Comparison of ENCODE assay signal across 28 cellular contexts in genomic region chr4:20462426-20463175, GRCh38.
DNase-seq lines count a peak whose midpoint lies in the region; ATAC-seq, FAIRE-seq and TF ChIP-seq lines count a peak whose summit lies in the region.
"Had no signal": no experiment of that assay in that cellular context is flagged by ENCODE, and none has a peak within 500 bp of the region (broad histone marks: within the 10 kb centered on the region; RNA-seq: fewer than 3 reads in every experiment).

No MANE protein-coding gene starts in this region.

- no peak for TF ChIP-seq CTCF in astrocyte (IDR thresholded peaks at IDR 0.05; ENCODE audit: insufficient read depth, low read depth, low read length)
- no peak for TF ChIP-seq CTCF in fibroblast of mammary gland (conservative IDR thresholded peaks at IDR 0.05; ENCODE audit: control insufficient read depth, insufficient read depth, low read depth, low read length)
- TF ChIP-seq CTCF in chondrocyte (IDR thresholded peaks at IDR 0.05): no peak

- H3K9me3 Mint-ChIP-seq in astrocyte (ENCODE audit: unreplicated experiment): no peaks in the 10 kb centered on the region
- no peaks in the 10 kb centered on the region for H3K9me3 Mint-ChIP-seq in chondrocyte (ENCODE audit: low read depth)
- H3K9me3 Mint-ChIP-seq: activated naive CD4-positive, alpha-beta T cell treated with anti-CD3 and anti-CD28 coated beads, Interleukin-2, amount 10 ng/mL, durations not matched to agents 7 days and 5 days; CD8-positive, alpha-beta memory T cell; nephron progenitor cell had no signal

- H3K36me3 Mint-ChIP-seq in astrocyte (ENCODE audit: low read depth, unreplicated experiment) (no peaks in the 10 kb centered on the region), chondrocyte (ENCODE audit: low read depth) (no peaks in the 10 kb centered on the region)
- H3K36me3 Mint-ChIP-seq: activated naive CD4-positive, alpha-beta T cell treated with anti-CD3 and anti-CD28 coated beads, Interleukin-2, amount 10 ng/mL, durations not matched to agents 7 days and 5 days; CD8-positive, alpha-beta memory T cell; T-cell had no signal

- no peak overlapping the region for H2AFZ ChIP-seq in astrocyte (ENCODE audit: low read depth, low read length)

- H3K27ac Mint-ChIP-seq in astrocyte (ENCODE audit: unreplicated experiment) (no peak overlapping the region), chondrocyte (ENCODE audit: unreplicated experiment) (no peak overlapping the region)
- H3K27ac Mint-ChIP-seq: activated naive CD4-positive, alpha-beta T cell treated with anti-CD3 and anti-CD28 coated beads, Interleukin-2, amount 10 ng/mL, durations not matched to agents 7 days and 5 days; CD8-positive, alpha-beta memory T cell; effector memory CD8-positive, alpha-beta T cell; nephron progenitor cell; T-cell had no signal

- H3K9me3 ChIP-seq in astrocyte (ENCODE audit: insufficient read depth, low read depth, low read length): no peaks in the 10 kb centered on the region
- H3K9me3 ChIP-seq: mucosa of descending colon had no signal

- no peaks in the 10 kb centered on the region for H3K4me1 ChIP-seq in astrocyte (ENCODE audit: insufficient read depth, low read length)

- no peak overlapping the region for H3K4me2 ChIP-seq in astrocyte (ENCODE audit: low read length)

- no peak for ATAC-seq in GM19397 (IDR thresholded peaks at IDR 0.05; ENCODE audit: unreplicated experiment)
- ATAC-seq: effector memory CD8-positive, alpha-beta T cell; GM12878; mucosa of descending colon; T-cell had no signal

- H3K27me3 Mint-ChIP-seq in astrocyte (ENCODE audit: low read depth, unreplicated experiment) (no peaks in the 10 kb centered on the region), chondrocyte (ENCODE audit: low read depth) (no peaks in the 10 kb centered on the region)
- H3K27me3 Mint-ChIP-seq: activated naive CD4-positive, alpha-beta T cell treated with anti-CD3 and anti-CD28 coated beads, Interleukin-2, amount 10 ng/mL, durations not matched to agents 7 days and 5 days; CD8-positive, alpha-beta memory T cell; effector memory CD8-positive, alpha-beta T cell had no signal

- no peak for FAIRE-seq in astrocyte (lab: Jason Lieb, UNC)
- FAIRE-seq: colon, GM12878, TTC549, urothelium cell line had no signal

- H4K20me1 ChIP-seq in astrocyte (ENCODE audit: insufficient read depth, low read length): no peaks in the 10 kb centered on the region

- H3K27ac ChIP-seq in astrocyte (ENCODE audit: low read depth, low read length): no peak overlapping the region

- H3K36me3 ChIP-seq in astrocyte (ENCODE audit: insufficient read depth, low read length): no peaks in the 10 kb centered on the region

- H3K4me3 ChIP-seq in astrocyte (ENCODE audit: insufficient read depth, low read depth, low read length) (no peak overlapping the region), fibroblast of mammary gland (ENCODE audit: control insufficient read depth, low read depth, low read length) (no peak overlapping the region), skeletal muscle cell (ENCODE audit: low read depth, low read length) (no peak overlapping the region)
- H3K4me3 ChIP-seq: GM12878, mucosa of descending colon had no signal

- no peaks in the 10 kb centered on the region for H3K79me2 ChIP-seq in astrocyte (ENCODE audit: insufficient read depth, low read length)

- H3K4me3 Mint-ChIP-seq in astrocyte (ENCODE audit: unreplicated experiment) (no peak overlapping the region), chondrocyte (ENCODE audit: unreplicated experiment) (no peak overlapping the region)
- H3K4me3 Mint-ChIP-seq: activated naive CD4-positive, alpha-beta T cell treated with anti-CD3 and anti-CD28 coated beads, Interleukin-2, amount 10 ng/mL, durations not matched to agents 7 days and 5 days; CD8-positive, alpha-beta memory T cell; effector memory CD8-positive, alpha-beta T cell; nephron progenitor cell; T-cell had no signal

- no peaks in the 10 kb centered on the region for H3K27me3 ChIP-seq in astrocyte (ENCODE audit: insufficient read depth, low read length)

- H3K9ac ChIP-seq in astrocyte (ENCODE audit: low read length): no peak overlapping the region

- peaks cover 8% of the 10 kb centered on the region for H3K4me1 Mint-ChIP-seq in astrocyte (ENCODE audit: low read depth, unreplicated experiment)
- peaks cover 7% of the 10 kb centered on the region for H3K4me1 Mint-ChIP-seq in chondrocyte (ENCODE audit: low read depth)
- H3K4me1 Mint-ChIP-seq: activated naive CD4-positive, alpha-beta T cell treated with anti-CD3 and anti-CD28 coated beads, Interleukin-2, amount 10 ng/mL, durations not matched to agents 7 days and 5 days; CD8-positive, alpha-beta memory T cell; T-cell had no signal

- DNase-seq in LHCN-M2 (ENCODE audit: low read depth) (peak; percentile 9), astrocyte (ENCODE audit: low read depth) (peak; percentile 43), fibroblast of mammary gland (ENCODE audit: low read depth) (peak; percentile 45), skeletal muscle cell (ENCODE audit: low read depth) (peak; percentile 43), HCEC 1CT (no peak), chondrocyte (ENCODE audit: low spot score) (no peak)
- DNase-seq: activated CD4-positive, alpha-beta T cell treated with anti-CD3 and anti-CD28 coated beads for 4 hours; activated naive CD4-positive, alpha-beta T cell treated with anti-CD3 and anti-CD28 coated beads, Interleukin-2, amount 10 ng/mL, durations not matched to agents 7 days and 5 days; activated T-cell treated with anti-CD3 and anti-CD28 coated beads, Interleukin-2, amount 50 U/mL, for 48 hours; AML-193; aorta; CD8-positive, alpha-beta memory T cell; effector memory CD8-positive, alpha-beta T cell; Karpas-422; mucosa of descending colon; NCI-H1048; NCI-H187; NCI-H69; nephron progenitor cell; posterior cingulate gyrus; SHP77; stimulated activated CD4-positive, alpha-beta T cell treated with anti-CD3 and anti-CD28 coated beads, Interleukin-1b, Interleukin-23, amount 100 ng/mL, for 48 hours; T-cell had no signal

Comparison
In these comparisons a context has a peak if more than half of its experiments do, and no peak if none do; other contexts are left out.
1. DNase-seq: peak in LHCN-M2 (single experiment), astrocyte (single experiment), fibroblast of mammary gland (single experiment) and skeletal muscle cell (single experiment); none in HCEC 1CT (single experiment) and chondrocyte (single experiment).